ENCODE assay signal across 13 cellular contexts in the genomic region with DNA sequence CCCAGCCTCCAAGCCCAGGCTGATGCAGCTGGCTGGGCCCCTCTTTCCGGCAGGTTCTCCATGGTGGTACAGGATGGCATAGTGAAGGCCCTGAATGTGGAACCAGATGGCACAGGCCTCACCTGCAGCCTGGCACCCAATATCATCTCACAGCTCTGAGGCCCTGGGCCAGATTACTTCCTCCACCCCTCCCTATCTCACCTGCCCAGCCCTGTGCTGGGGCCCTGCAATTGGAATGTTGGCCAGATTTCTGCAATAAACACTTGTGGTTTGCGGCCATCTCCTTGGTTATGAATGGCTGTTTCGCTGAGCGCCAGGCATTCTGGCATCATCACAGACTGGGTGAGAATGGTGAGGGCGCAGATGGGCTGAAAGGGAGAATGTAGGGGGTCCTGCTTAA. TPM values are rescaled to one million over a fixed set of nuclear protein-coding genes. Genes with fewer than 3 reads are reported as not detected.
DNase-seq lines count a peak whose midpoint lies in the region; ATAC-seq and TF ChIP-seq lines count a peak whose summit lies in the region.
"Had no signal": no experiment of that assay in that cellular context is flagged by ENCODE, and none has a peak within 500 bp of the region (broad histone marks: within the 10 kb centered on the region; RNA-seq: fewer than 3 reads in every experiment).

No MANE protein-coding gene starts in this region.

- no peak overlapping the region for H3K4me3 ChIP-seq in thyroid gland (replicated peaks in 1 of 3)
- H3K4me3 ChIP-seq: neural progenitor cell, SK-N-MC had no signal

- intact Hi-C loops in left colon (cut with DNase I, micrococcal nuclease), result no loop called here
- intact Hi-C loops in thyroid gland (cut with DNase I), result no loop called here

- H3K4me1 Mint-ChIP-seq in stimulated activated naive CD8-positive, alpha-beta T cell treated with anti-CD3 and anti-CD28 coated beads, Interleukin-15, amount 100 ng/mL, for 72 hours, result peaks cover 49% of the 10 kb centered on the region

- no peaks in the 10 kb centered on the region for H3K27me3 Mint-ChIP-seq in stimulated activated naive CD8-positive, alpha-beta T cell treated with anti-CD3 and anti-CD28 coated beads, Interleukin-15, amount 100 ng/mL, for 72 hours

- H3K36me3 ChIP-seq in thyroid gland, result peaks cover 0 to under 1% of the 10 kb centered on the region in 2 donors
- H3K36me3 ChIP-seq: neural progenitor cell had no signal

- H3K9me3 Mint-ChIP-seq in stimulated activated naive CD8-positive, alpha-beta T cell treated with anti-CD3 and anti-CD28 coated beads, Interleukin-15, amount 100 ng/mL, for 72 hours, result no peaks in the 10 kb centered on the region
- H3K9me3 Mint-ChIP-seq: immature natural killer cell had no signal

- TF ChIP-seq POLR2A in thyroid gland (IDR thresholded peaks at IDR 0.05), result no peak

- H3K27ac Mint-ChIP-seq in stimulated activated naive CD8-positive, alpha-beta T cell treated with anti-CD3 and anti-CD28 coated beads, Interleukin-15, amount 100 ng/mL, for 72 hours, result no peak overlapping the region
- H3K27ac Mint-ChIP-seq: neural progenitor cell had no signal

- 33 to 41% methylated on average over 5 of the region's 5 CpGs for WGBS in thyroid gland, 2 donors

- no peaks in the 10 kb centered on the region for H3K27me3 ChIP-seq in thyroid gland
- H3K27me3 ChIP-seq: neural progenitor cell had no signal

- H3K9me3 ChIP-seq in thyroid gland, result no peaks in the 10 kb centered on the region

- no peak overlapping the region for H3K4me3 Mint-ChIP-seq in stimulated activated naive CD8-positive, alpha-beta T cell treated with anti-CD3 and anti-CD28 coated beads, Interleukin-15, amount 100 ng/mL, for 72 hours

- peak overlapping the region; percentile 58 to 86 (median 81) for H3K27ac ChIP-seq in thyroid gland
- H3K27ac ChIP-seq: neural progenitor cell, SK-N-MC had no signal

- DNase-seq in NCI-H2029 (lab: John Stamatoyannopoulos, UW), result peak; percentile 73
- peak; percentile 91 for DNase-seq in astrocyte of the hippocampus (ENCODE audit: low read depth, low spot score)
- DNase-seq in left colon, result peak; percentile 72 to 81
- peak; percentile 87 to 88 for DNase-seq in thyroid gland
- DNase-seq in stimulated activated naive CD8-positive, alpha-beta T cell treated with anti-CD3 and anti-CD28 coated beads, Interleukin-15, amount 100 ng/mL, for 72 hours, result no peak
- DNase-seq in nucleus accumbens (lab: John Stamatoyannopoulos, UW), result no peak
- no peak for DNase-seq in COR-L47 (lab: John Stamatoyannopoulos, UW)
- no peak for DNase-seq in Kasumi-1 (lab: John Stamatoyannopoulos, UW)
- DNase-seq: immature natural killer cell, NCI-H524 had no signal

- peak; percentile 48 for ATAC-seq in left colon
- ATAC-seq in stimulated activated naive CD8-positive, alpha-beta T cell treated with anti-CD3 and anti-CD28 coated beads, Interleukin-15, amount 100 ng/mL, for 72 hours, result no peak

- TF ChIP-seq CTCF in thyroid gland (IDR thresholded peaks at IDR 0.05), result no peak

- H3K4me1 ChIP-seq in thyroid gland, result peaks cover 15 to 48% of the 10 kb centered on the region in 2 donors

RNA-seq across cellular contexts. Expression of a gene that starts 3.6 kb away (rescaled TPM):
- 100 to 1,000 TPM; 272 to 327 TPM for total RNA-seq in left colon
- 100 to 1,000 TPM; 384 to 962 (median 653) TPM for total RNA-seq in thyroid gland

RNA-seq across cellular contexts. Expression of a gene that starts 4.2 kb away (rescaled TPM):
- total RNA-seq in left colon, result 10 to 100 TPM; 60.6 to 67.5 TPM
- 100 to 1,000 TPM; 228 to 435 (median 237) TPM for total RNA-seq in thyroid gland

RNA-seq across cellular contexts. Expression of a gene that starts 16.2 kb away (rescaled TPM):
- total RNA-seq in left colon, result 100 to 1,000 TPM; 185 to 212 TPM
- total RNA-seq in thyroid gland, result 10 to 100 TPM; 42.8 to 71.6 (median 58.3) TPM

RNA-seq across cellular contexts. Expression of a gene that starts 18.5 kb away (rescaled TPM):
- total RNA-seq in left colon (10 to 100 TPM; 21.6 to 28.8 TPM), thyroid gland (1 to 10 TPM; 2.8 to 7.0 (median 3.6) TPM)

RNA-seq across cellular contexts. Expression of a gene that starts 21.4 kb away (rescaled TPM):
- total RNA-seq in left colon, result under 1 TPM; 0.43 to 0.98 TPM
- total RNA-seq in thyroid gland, result 1 to 10 TPM in 2 of 4 donors, not detected in 2; 1.0 to 3.1 TPM
- total RNA-seq: cardiac septum had no signal

Comparison
In these comparisons a context has a peak if more than half of its experiments do, and no peak if none do; other contexts are left out.
1. DNase-seq: peak in NCI-H2029 (single experiment), astrocyte of the hippocampus (single experiment), left colon (2 of 2) and thyroid gland (2 of 2); none in stimulated activated naive CD8-positive, alpha-beta T cell treated with anti-CD3 and anti-CD28 coated beads, Interleukin-15, amount 100 ng/mL, for 72 hours (0 of 2), nucleus accumbens (0 of 56), COR-L47 (single experiment) and Kasumi-1 (0 of 2).